Comparison of ENCODE assay signal across 7 cellular contexts in genomic region chr16:397135-397661, GRCh38. TPM values are rescaled to one million over a fixed set of nuclear protein-coding genes. Genes with fewer than 3 reads are reported as not detected.
DNase-seq lines count a peak whose midpoint lies in the region; ATAC-seq and TF ChIP-seq lines count a peak whose summit lies in the region.

Gene NME4, plus strand, starts transcription at chr16:397199. Its CDS starts 24 bp downstream, at chr16:397223.

- H3K27ac Mint-ChIP-seq in IgD-negative memory B cell = peak within 1 kb of the TSS; percentile 88 to 99 (median 95)
- H3K27ac Mint-ChIP-seq in activated naive CD4-positive, alpha-beta T cell treated with anti-CD3 and anti-CD28 coated beads, Interleukin-2, amount 50 U/mL, for 72 hours = peak within 1 kb of the TSS in 1 of 2 donors; percentile 36

- peaks cover 12 to 21% (median 18%) of the 10 kb centered on the region in 3 donors for H3K4me1 Mint-ChIP-seq in IgD-negative memory B cell

- H3K9me3 ChIP-seq in prostate gland = no peaks in the 10 kb centered on the region

- no peaks in the 10 kb centered on the region for H3K27me3 ChIP-seq in prostate gland (replicated peaks; ENCODE audit: insufficient read depth)

- ATAC-seq in activated naive CD4-positive, alpha-beta T cell treated with anti-CD3 and anti-CD28 coated beads, Interleukin-2, amount 50 U/mL, for 72 hours = peak in 1 of 2 donors; percentile 12
- ATAC-seq in left cardiac atrium (peak in 1 of 2 donors; percentile 13), GM19467 (IDR thresholded peaks at IDR 0.05; ENCODE audit: unreplicated experiment) (no peak)

- H3K36me3 Mint-ChIP-seq in IgD-negative memory B cell = peaks cover 2% of the 10 kb centered on the region
- H3K36me3 Mint-ChIP-seq in activated naive CD4-positive, alpha-beta T cell treated with anti-CD3 and anti-CD28 coated beads, Interleukin-2, amount 50 U/mL, for 72 hours = peaks cover 0 to under 1% of the 10 kb centered on the region in 2 donors

- H3K4me3 Mint-ChIP-seq in IgD-negative memory B cell = peak within 1 kb of the TSS; percentile 83 to 97 (median 94)

- peak within 1 kb of the TSS; percentile 76 to 93 for H3K27ac ChIP-seq in prostate gland

- H3K36me3 ChIP-seq in prostate gland = no peaks in the 10 kb centered on the region

- no peaks in the 10 kb centered on the region for H3K9me3 Mint-ChIP-seq in IgD-negative memory B cell
- H3K9me3 Mint-ChIP-seq in activated naive CD4-positive, alpha-beta T cell treated with anti-CD3 and anti-CD28 coated beads, Interleukin-2, amount 50 U/mL, for 72 hours = no peaks in the 10 kb centered on the region

- H3K4me1 ChIP-seq in prostate gland (replicated peaks) = peaks cover 11% of the 10 kb centered on the region

- TF ChIP-seq CTCF in prostate gland (IDR thresholded peaks at IDR 0.05) = no peak

- DNase-seq in GF-D8 (lab: John Stamatoyannopoulos, UW) = peak; percentile 20
- DNase-seq in activated naive CD4-positive, alpha-beta T cell treated with anti-CD3 and anti-CD28 coated beads, Interleukin-2, amount 50 U/mL, for 72 hours (ENCODE audit: low spot score in 2 of 2) = no peak
- DNase-seq in left cardiac atrium = peak; percentile 52
- DNase-seq in prostate gland (ENCODE audit: low spot score) = no peak
- DNase-seq in inferior parietal cortex (ENCODE audit: extremely low spot score) = no peak

- TF ChIP-seq POLR2A in prostate gland (IDR thresholded peaks at IDR 0.05) = no peak

- peak within 1 kb of the TSS; percentile 66 to 83 for H3K4me3 ChIP-seq in prostate gland

- intact Hi-C loops in left cardiac atrium (cut with DNase I) (no loop called here), prostate gland (cut with DNase I) (no loop called here)

- WGBS in prostate gland = under 1% methylated on average over 35 of the region's 75 CpGs

- H3K27me3 Mint-ChIP-seq in IgD-negative memory B cell = no peaks in the 10 kb centered on the region

RNA-seq across cellular contexts. Expression of gene NME4, which starts in this region (rescaled TPM):
- 106 TPM for polyA plus RNA-seq in IgD-negative memory B cell
- total RNA-seq in activated naive CD4-positive, alpha-beta T cell treated with anti-CD3 and anti-CD28 coated beads, Interleukin-2, amount 50 U/mL, for 72 hours = 10 to 100 TPM; 15.6 to 58.4 TPM
- total RNA-seq in left cardiac atrium (10 to 100 TPM; 45.3 to 71.1 TPM), prostate gland (100 to 1,000 TPM; 137 to 185 TPM)

Comparison
In these comparisons a context has a peak if more than half of its experiments do, and no peak if none do; other contexts are left out.
1. DNase-seq: peak in GF-D8 (single experiment) and left cardiac atrium (single experiment); none in activated naive CD4-positive, alpha-beta T cell treated with anti-CD3 and anti-CD28 coated beads, Interleukin-2, amount 50 U/mL, for 72 hours (0 of 2), prostate gland (single experiment) and inferior parietal cortex (single experiment).